ENCODE assay signal across 9 cellular contexts in genomic region chr3:139111392-139112229, GRCh38.
DNase-seq lines count a peak whose midpoint lies in the region; FAIRE-seq and TF ChIP-seq lines count a peak whose summit lies in the region.
"Had no signal": no experiment of that assay in that cellular context is flagged by ENCODE, and none has a peak within 500 bp of the region (broad histone marks: within the 10 kb centered on the region; RNA-seq: fewer than 3 reads in every experiment).

No MANE protein-coding gene starts in this region.

- H3K27me3 ChIP-seq in WERI-Rb-1 (ENCODE audit: insufficient read depth, low read depth, severe bottlenecking), result no peaks in the 10 kb centered on the region

- no peak for FAIRE-seq in kidney (lab: Jason Lieb, UNC)

- H3K4me3 ChIP-seq in WERI-Rb-1 (ENCODE audit: low read depth, low read length) (no peak overlapping the region), kidney (ENCODE audit: low read length in 2 of 2) (no peak overlapping the region)
- H3K4me3 ChIP-seq: SK-N-MC had no signal

- intact Hi-C loops in kidney (cut with DNase I), result no loop called here

- H3K36me3 ChIP-seq in WERI-Rb-1 (no peaks in the 10 kb centered on the region), kidney (ENCODE audit: control insufficient read depth in 1 of 2, insufficient read depth in 2 of 2, low read length in 2 of 2) (no peaks in the 10 kb centered on the region)

- peak; percentile 65 for DNase-seq in COR-L47 (lab: John Stamatoyannopoulos, UW)
- peak; percentile 51 for DNase-seq in H4 (ENCODE audit: low spot score)
- peak; percentile 19 for DNase-seq in NCI-H146 treated with DMSO at 0.1 percent for 48 hours (lab: John Stamatoyannopoulos, UW; ENCODE audit: unreplicated experiment)
- DNase-seq in WERI-Rb-1, result peak; percentile 87
- DNase-seq in caudate nucleus (lab: John Stamatoyannopoulos, UW), result peak in 51 of 61 donors; percentile 3 to 63 (median 39)
- DNase-seq in kidney, result no peak
- DNase-seq in stimulated activated CD4-positive, alpha-beta T cell treated with anti-CD3 and anti-CD28 coated beads, Interleukin-2, amount 100 ng/mL, for 4 hours (ENCODE audit: low read depth), result peak; percentile 24
- DNase-seq in cortex of kidney (lab: John Stamatoyannopoulos, UW), result no peak

- H3K27ac ChIP-seq in WERI-Rb-1, result no peak overlapping the region; the same call in 1 of the 2 replicates
- H3K27ac ChIP-seq in caudate nucleus (ENCODE audit: low read depth, low read length), result no peak overlapping the region
- H3K27ac ChIP-seq in kidney (ENCODE audit: low read depth in 2 of 2, low read length in 2 of 2), result no peak overlapping the region
- H3K27ac ChIP-seq: SK-N-MC had no signal

- H3K4me1 ChIP-seq in kidney (ENCODE audit: control insufficient read depth in 1 of 2, insufficient read depth in 1 of 2, low read depth in 1 of 2, low read length in 2 of 2), result no peaks in the 10 kb centered on the region

- H3K9me3 ChIP-seq in WERI-Rb-1 (ENCODE audit: severe bottlenecking) (no peaks in the 10 kb centered on the region), kidney (ENCODE audit: control insufficient read depth in 1 of 2, low read length in 2 of 2) (no peaks in the 10 kb centered on the region)

- H3K9ac ChIP-seq in kidney (ENCODE audit: low read length in 2 of 2), result no peak overlapping the region

- TF ChIP-seq CTCF in WERI-Rb-1 (IDR thresholded peaks at IDR 0.05; ENCODE audit: low read depth, low read length) (peak; percentile 91), kidney (IDR thresholded peaks at IDR 0.05; ENCODE audit: borderline replicate concordance, extremely low read depth, insufficient read depth) (peak; percentile 47)

Comparison
In these comparisons a context has a peak if more than half of its experiments do, and no peak if none do; other contexts are left out.
1. DNase-seq: peak in COR-L47 (single experiment), H4 (single experiment), NCI-H146 treated with DMSO at 0.1 percent for 48 hours (single experiment), WERI-Rb-1 (single experiment), caudate nucleus (51 of 61) and stimulated activated CD4-positive, alpha-beta T cell treated with anti-CD3 and anti-CD28 coated beads, Interleukin-2, amount 100 ng/mL, for 4 hours (single experiment); none in kidney (single experiment) and cortex of kidney (single experiment).